In the genomic region with DNA sequence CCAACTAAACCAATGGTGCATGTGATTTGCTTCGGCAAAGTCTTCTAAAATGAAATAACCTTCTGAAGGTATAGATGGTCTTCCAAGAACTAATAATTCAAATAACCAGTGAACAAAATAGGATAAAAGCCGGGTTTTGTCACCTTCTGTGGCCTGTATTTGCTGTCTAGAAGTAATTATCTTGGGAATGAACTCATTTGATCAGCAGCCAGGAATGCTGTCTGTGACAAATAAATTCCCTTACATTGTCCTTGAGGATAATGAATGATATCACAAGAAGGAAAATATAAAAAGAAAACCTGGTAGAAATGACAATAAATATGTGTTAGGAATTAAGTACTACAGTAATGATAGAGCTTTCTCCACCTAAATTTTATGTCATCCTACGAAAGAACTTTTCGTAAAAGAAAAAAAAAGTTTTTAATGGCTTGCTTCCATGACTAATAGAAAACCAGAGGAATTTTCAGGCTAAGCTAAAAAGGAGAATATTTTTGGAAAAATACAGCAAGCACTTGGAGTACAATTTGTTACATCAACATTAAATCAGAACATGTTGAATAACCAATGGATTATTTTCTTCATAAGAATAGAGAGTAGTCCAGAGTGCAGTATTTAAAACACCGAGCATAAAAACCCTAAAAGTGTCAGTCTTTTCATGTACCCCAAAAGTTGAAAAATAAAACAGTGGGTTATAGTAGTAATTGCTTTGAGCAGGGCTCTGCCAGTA, we compare ENCODE assay signal across 28 cellular contexts.
"Had no signal": no experiment of that assay in that cellular context is flagged by ENCODE, and none has a peak within 500 bp of the region (broad histone marks: within the 10 kb centered on the region; RNA-seq: fewer than 3 reads in every experiment).

No MANE protein-coding gene starts in this region.

- H3K4me3 ChIP-seq: gastrocnemius medialis, hepatocyte, left lung, lower lobe of right lung, ovary, right lobe of liver, smooth muscle cell, suprapubic skin, tibial nerve, upper lobe of left lung had no signal

- FAIRE-seq: colon, endometrium, kidney, urothelium cell line had no signal

- H3K27ac ChIP-seq: gastrocnemius medialis, hepatocyte, left lung, lower lobe of right lung, ovary, right lobe of liver, suprapubic skin, upper lobe of left lung had no signal

- H3K9me3 ChIP-seq: gastrocnemius medialis, left lung, lower lobe of right lung, ovary, right lobe of liver, suprapubic skin, tibial nerve, upper lobe of left lung had no signal

- H3K4me1 ChIP-seq: gastrocnemius medialis, right lobe of liver had no signal

- H3K27me3 ChIP-seq: gastrocnemius medialis, hepatocyte, left lung, ovary, right lobe of liver, suprapubic skin, tibial nerve, upper lobe of left lung had no signal

- ATAC-seq: gastrocnemius medialis; left cardiac atrium; left lung; lower lobe of right lung; naive thymus-derived CD8-positive, alpha-beta T cell; right lobe of liver; stimulated activated naive CD8-positive, alpha-beta T cell treated with anti-CD3 and anti-CD28 coated beads, Interleukin-15, amount 100 ng/mL, for 72 hours had no signal

- H3K36me3 ChIP-seq: gastrocnemius medialis, left lung, lower lobe of right lung, ovary, right lobe of liver, suprapubic skin, tibial nerve, upper lobe of left lung had no signal

- DNase-seq: cerebellar nuclear complex; effector memory CD4-positive, alpha-beta T cell; gastrocnemius medialis; head of caudate nucleus; kidney; left cardiac atrium; left lung; lower lobe of right lung; naive thymus-derived CD8-positive, alpha-beta T cell; nephron progenitor cell; nucleus accumbens; ovary; retina; right lobe of liver; stimulated activated CD4-positive, alpha-beta T cell treated with anti-CD3 and anti-CD28 coated beads, Interleukin-12 subunit alpha, Interleukin-12 subunit beta, amount 100 ng/mL, for 4 hours; stimulated activated CD4-positive, alpha-beta T cell treated with anti-CD3 and anti-CD28 coated beads, Interleukin-1b, Interleukin-23, amount 100 ng/mL, for 48 hours; stimulated activated CD4-positive, alpha-beta T cell treated with anti-CD3 and anti-CD28 coated beads, Interleukin-4, amount 100 ng/mL, for 1 hour; stimulated activated CD8-positive, alpha-beta memory T cell treated with anti-CD3 and anti-CD28 coated beads, Interleukin-4, amount 100 ng/mL, for 48 hours; stimulated activated naive CD4-positive, alpha-beta T cell; stimulated activated naive CD8-positive, alpha-beta T cell treated with anti-CD3 and anti-CD28 coated beads, Interleukin-15, amount 100 ng/mL, for 72 hours; upper lobe of left lung had no signal
